ENCODE assay signal across 9 cellular contexts in the genomic region with DNA sequence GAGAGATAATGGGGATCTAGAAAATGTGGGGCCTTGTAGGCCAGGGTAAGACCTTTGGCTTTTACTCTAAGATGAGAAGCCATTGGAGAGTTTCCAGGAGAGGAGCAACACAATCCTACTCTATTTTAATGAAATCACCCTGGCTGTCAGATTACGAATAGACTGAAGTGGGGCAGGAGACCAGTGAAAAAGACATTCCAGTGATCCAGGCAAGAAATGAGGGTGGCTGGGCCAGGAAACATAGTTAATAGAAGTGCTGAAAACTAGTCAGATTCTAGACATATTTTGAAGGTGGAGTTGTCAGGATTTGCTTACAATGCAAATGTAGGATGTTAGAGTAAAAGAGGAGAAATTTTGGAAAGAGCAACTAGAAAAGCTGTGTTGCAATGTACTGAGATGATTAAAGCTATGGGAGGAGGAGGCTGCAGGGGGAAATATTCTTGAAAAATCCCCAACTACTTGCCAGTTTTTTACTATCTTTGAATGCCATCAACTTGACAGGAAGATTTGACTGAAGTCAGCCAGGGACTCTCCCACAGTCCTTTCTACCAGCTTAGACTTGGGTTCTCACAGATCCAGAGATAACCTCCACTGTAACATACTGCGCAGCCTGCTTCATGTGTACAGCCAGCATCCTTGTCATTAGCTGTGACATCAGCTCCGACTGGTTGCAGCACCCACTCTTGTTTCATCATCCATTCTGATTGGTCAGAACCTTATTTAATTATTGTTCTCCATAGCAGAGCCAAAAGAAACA.
DNase-seq lines count a peak whose midpoint lies in the region; ATAC-seq and TF ChIP-seq lines count a peak whose summit lies in the region.
"Had no signal": no experiment of that assay in that cellular context is flagged by ENCODE, and none has a peak within 500 bp of the region (broad histone marks: within the 10 kb centered on the region; RNA-seq: fewer than 3 reads in every experiment).

No MANE protein-coding gene starts in this region.

- no peaks in the 10 kb centered on the region for H3K9me3 Mint-ChIP-seq in nephron progenitor cell

- peaks cover 13% of the 10 kb centered on the region for H3K4me1 Mint-ChIP-seq in nephron progenitor cell

- no peak overlapping the region for H3K4me3 Mint-ChIP-seq in nephron progenitor cell
- H3K4me3 Mint-ChIP-seq: B cell had no signal

- H3K36me3 Mint-ChIP-seq in nephron progenitor cell (ENCODE audit: low read depth): no peaks in the 10 kb centered on the region

- TF ChIP-seq CTCF in foreskin keratinocyte (conservative IDR thresholded peaks at IDR 0.05) (no peak), nephron progenitor cell (IDR thresholded peaks at IDR 0.05) (no peak)

- peak overlapping the region; percentile 79 for H3K27ac ChIP-seq in foreskin keratinocyte
- no peak overlapping the region for H3K27ac ChIP-seq in substantia nigra (ENCODE audit: low read depth, low read length, poor library complexity, severe bottlenecking)

- H3K4me1 ChIP-seq in foreskin keratinocyte: peaks cover 14% of the 10 kb centered on the region

- H3K27me3 Mint-ChIP-seq in nephron progenitor cell (ENCODE audit: low read depth, poor library complexity): peaks cover 3% of the 10 kb centered on the region

- ATAC-seq in foreskin keratinocyte: no peak

- H3K27ac Mint-ChIP-seq in nephron progenitor cell: no peak overlapping the region
- H3K27ac Mint-ChIP-seq: B cell had no signal

- DNase-seq in activated CD4-positive, alpha-beta T cell treated with anti-CD3 and anti-CD28 coated beads, Interleukin-2, amount 50 U/mL, for 48 hours: peak; percentile 31 to 41
- no peak for DNase-seq in activated CD4-positive, alpha-beta T cell treated with anti-CD3 and anti-CD28 coated beads, Interleukin-2, amount 50 U/mL, for 4 hours
- DNase-seq in foreskin keratinocyte (peak; percentile 31 to 61), nephron progenitor cell (no peak), substantia nigra (lab: John Stamatoyannopoulos, UW) (no peak)
- DNase-seq in stimulated activated CD4-positive, alpha-beta T cell treated with anti-CD3 and anti-CD28 coated beads, Interleukin-4, amount 100 ng/mL, for 24 hours: peak; percentile 44
- DNase-seq in effector CD8-positive, alpha-beta T cell (lab: John Stamatoyannopoulos, UW): no peak

- no peaks in the 10 kb centered on the region for H3K27me3 ChIP-seq in foreskin keratinocyte

TF ChIP-seq in PFSK-1, 5 proteins besides CTCF, POLR2A, EP300 and RAD21:
- TF ChIP-seq FOXP2 (optimal IDR thresholded peaks at IDR 0.05; ENCODE audit: borderline replicate concordance, extremely low read depth, extremely low read length, insufficient read depth): peak; percentile 49
- TF ChIP-seq POLR2AphosphoS5 (IDR thresholded peaks at IDR 0.05; ENCODE audit: low read depth, low read length): no peak
- TF ChIP-seq REST (IDR thresholded peaks at IDR 0.05; ENCODE audit: insufficient read depth in 1 of 2, low read depth in 2 of 2, low read length in 2 of 2): 0 out of 4 replicates have a peak, but pooled peaks of 1 of the 2 experiments have one; percentile 11
- 0 out of 2 replicates have a peak, but pooled peaks have one; percentile 17 for TF ChIP-seq TAF1 (IDR thresholded peaks at IDR 0.05; ENCODE audit: borderline replicate concordance, insufficient read depth, low read length)
- TF ChIP-seq SIN3A (IDR thresholded peaks at IDR 0.05; ENCODE audit: borderline replicate concordance, insufficient read depth, low read length): peak; percentile 54; the same call in 1 of the 2 replicates

Comparison
In these comparisons a context has a peak if more than half of its experiments do, and no peak if none do; other contexts are left out.
1. DNase-seq: peak in activated CD4-positive, alpha-beta T cell treated with anti-CD3 and anti-CD28 coated beads, Interleukin-2, amount 50 U/mL, for 48 hours (2 of 2), foreskin keratinocyte (2 of 2) and stimulated activated CD4-positive, alpha-beta T cell treated with anti-CD3 and anti-CD28 coated beads, Interleukin-4, amount 100 ng/mL, for 24 hours (single experiment); none in activated CD4-positive, alpha-beta T cell treated with anti-CD3 and anti-CD28 coated beads, Interleukin-2, amount 50 U/mL, for 4 hours (0 of 2), nephron progenitor cell (single experiment), effector CD8-positive, alpha-beta T cell (single experiment) and substantia nigra (0 of 49).